1 cellular context compared by ENCODE assay signal in genomic region chr3:52237659-52238172, GRCh38.
TF ChIP-seq lines count a peak whose summit lies in the region.

No MANE protein-coding gene starts in this region.

TF ChIP-seq in HepG2, 621 proteins besides CTCF, POLR2A, EP300 and RAD21 (continued from another document and continues in another):
- TF ChIP-seq ATF2 (CRISPR knock-in tag; IDR thresholded peaks at IDR 0.05) (no peak), GMEB2 (CRISPR knock-in tag; IDR thresholded peaks at IDR 0.05; ENCODE audit: low read depth) (no peak), PHF20 (CRISPR knock-in tag; IDR thresholded peaks at IDR 0.05) (peak; percentile 4; the same call in 1 of the 2 replicates), ZNF292 (CRISPR knock-in tag; IDR thresholded peaks at IDR 0.05; ENCODE audit: borderline replicate concordance, low read depth) (no peak), KDM1A (CRISPR knock-in tag; IDR thresholded peaks at IDR 0.05) (no peak), YEATS2 (CRISPR knock-in tag; IDR thresholded peaks at IDR 0.05; ENCODE audit: borderline replicate concordance) (0 out of 2 replicates have a peak, but pooled peaks have one; percentile 0), ZNF432 (CRISPR knock-in tag; IDR thresholded peaks at IDR 0.05; ENCODE audit: borderline replicate concordance) (no peak), ZNF33B (CRISPR knock-in tag; IDR thresholded peaks at IDR 0.05) (no peak), GPBP1L1 (CRISPR knock-in tag; IDR thresholded peaks at IDR 0.05) (no peak), ZBTB37 (CRISPR knock-in tag; IDR thresholded peaks at IDR 0.05) (no peak), ZNF724P (CRISPR knock-in tag; IDR thresholded peaks at IDR 0.05; ENCODE audit: borderline replicate concordance) (peak; percentile 45; the same call in 1 of the 2 replicates), SMC3 (IDR thresholded peaks at IDR 0.05; ENCODE audit: low read length) (no peak), JDP2 (CRISPR knock-in tag; IDR thresholded peaks at IDR 0.05; ENCODE audit: borderline replicate concordance) (no peak), TCF12 (IDR thresholded peaks at IDR 0.05) (no peak), TCF12 (CRISPR knock-in tag; IDR thresholded peaks at IDR 0.05) (0 out of 2 replicates have a peak, but pooled peaks have one; percentile 47), CBFB (CRISPR knock-in tag; IDR thresholded peaks at IDR 0.05) (no peak), ZNF580 (CRISPR knock-in tag; IDR thresholded peaks at IDR 0.05; ENCODE audit: borderline replicate concordance, low read depth) (no peak), TCF7L2 (IDR thresholded peaks at IDR 0.05; ENCODE audit: low read depth, low read length) (no peak), ZNF451 (CRISPR knock-in tag; IDR thresholded peaks at IDR 0.05) (no peak), LBX2 (CRISPR knock-in tag; IDR thresholded peaks at IDR 0.05; ENCODE audit: borderline replicate concordance) (no peak), RARG (CRISPR knock-in tag; IDR thresholded peaks at IDR 0.05; ENCODE audit: low read depth) (no peak), U2AF1 (optimal IDR thresholded peaks at IDR 0.05; ENCODE audit: low read depth, low read length) (no peak), DZIP1 (CRISPR knock-in tag; IDR thresholded peaks at IDR 0.05) (no peak), MEIS1 (CRISPR knock-in tag; IDR thresholded peaks at IDR 0.05; ENCODE audit: borderline replicate concordance) (no peak; the same call in 1 of the 2 replicates), ZNF644 (CRISPR knock-in tag; IDR thresholded peaks at IDR 0.05; ENCODE audit: low read depth) (no peak), RBFOX2 (IDR thresholded peaks at IDR 0.05; ENCODE audit: low read depth, low read length) (peak; percentile 38; the same call in 1 of the 2 replicates), ZNF12 (CRISPR knock-in tag; IDR thresholded peaks at IDR 0.05) (no peak), PITX1 (CRISPR knock-in tag; IDR thresholded peaks at IDR 0.05) (no peak), ZNF740 (CRISPR knock-in tag; IDR thresholded peaks at IDR 0.05) (no peak), CREB3 (CRISPR knock-in tag; IDR thresholded peaks at IDR 0.05) (no peak), FOXO1 (CRISPR knock-in tag; IDR thresholded peaks at IDR 0.05) (no peak), RAD51 (IDR thresholded peaks at IDR 0.05; ENCODE audit: borderline replicate concordance) (no peak), ZKSCAN5 (CRISPR knock-in tag; IDR thresholded peaks at IDR 0.05) (no peak), GATAD2A (CRISPR knock-in tag; IDR thresholded peaks at IDR 0.05) (no peak), AGO2 (optimal IDR thresholded peaks at IDR 0.05; ENCODE audit: low read depth, low read length) (peak; percentile 65), ZNF543 (CRISPR knock-in tag; IDR thresholded peaks at IDR 0.05) (0 out of 2 replicates have a peak, but pooled peaks have one; percentile 48), ZNF343 (CRISPR knock-in tag; IDR thresholded peaks at IDR 0.05) (0 out of 2 replicates have a peak, but pooled peaks have one; percentile 11), SRY (CRISPR knock-in tag; IDR thresholded peaks at IDR 0.05) (0 out of 2 replicates have a peak, but pooled peaks have one; percentile 34), ZNF552 (CRISPR knock-in tag; IDR thresholded peaks at IDR 0.05; ENCODE audit: borderline replicate concordance) (no peak), STAT6 (CRISPR knock-in tag; IDR thresholded peaks at IDR 0.05; ENCODE audit: borderline replicate concordance) (no peak), KDM6A (CRISPR knock-in tag; IDR thresholded peaks at IDR 0.05; ENCODE audit: low read depth) (no peak), FOXP1 (IDR thresholded peaks at IDR 0.05) (no peak), FOXP1 (CRISPR knock-in tag; IDR thresholded peaks at IDR 0.05) (no peak), ARNTL (CRISPR knock-in tag; IDR thresholded peaks at IDR 0.05) (no peak), FOXA3 (CRISPR knock-in tag; IDR thresholded peaks at IDR 0.05) (no peak), ZMYM2 (CRISPR knock-in tag; IDR thresholded peaks at IDR 0.05) (no peak), TEF (CRISPR knock-in tag; IDR thresholded peaks at IDR 0.05) (no peak), SAP130 (CRISPR knock-in tag; IDR thresholded peaks at IDR 0.05; ENCODE audit: low read depth) (no peak), NFYB (CRISPR knock-in tag; IDR thresholded peaks at IDR 0.05) (no peak), ZNF614 (CRISPR knock-in tag; IDR thresholded peaks at IDR 0.05; ENCODE audit: borderline replicate concordance) (no peak), GABPB1 (CRISPR knock-in tag; IDR thresholded peaks at IDR 0.05) (peak; percentile 23; the same call in 1 of the 2 replicates), THAP9 (CRISPR knock-in tag; IDR thresholded peaks at IDR 0.05; ENCODE audit: borderline replicate concordance) (no peak), TAF15 (IDR thresholded peaks at IDR 0.05; ENCODE audit: low read depth, low read length, poor library complexity, severe bottlenecking) (no peak), ZNF577 (CRISPR knock-in tag; IDR thresholded peaks at IDR 0.05; ENCODE audit: borderline replicate concordance, low read depth) (no peak), SRSF1 (optimal IDR thresholded peaks at IDR 0.05; ENCODE audit: low read depth, low read length) (peak; percentile 49)
